In genomic region chr4:138110815-138111214, GRCh38 we compare ENCODE assay signal across 1 cellular context.
TF ChIP-seq lines count a peak whose summit lies in the region.

No MANE protein-coding gene starts in this region.

TF ChIP-seq in H1, 55 proteins besides CTCF, POLR2A, EP300 and RAD21:
- TF ChIP-seq, protein P1, sequence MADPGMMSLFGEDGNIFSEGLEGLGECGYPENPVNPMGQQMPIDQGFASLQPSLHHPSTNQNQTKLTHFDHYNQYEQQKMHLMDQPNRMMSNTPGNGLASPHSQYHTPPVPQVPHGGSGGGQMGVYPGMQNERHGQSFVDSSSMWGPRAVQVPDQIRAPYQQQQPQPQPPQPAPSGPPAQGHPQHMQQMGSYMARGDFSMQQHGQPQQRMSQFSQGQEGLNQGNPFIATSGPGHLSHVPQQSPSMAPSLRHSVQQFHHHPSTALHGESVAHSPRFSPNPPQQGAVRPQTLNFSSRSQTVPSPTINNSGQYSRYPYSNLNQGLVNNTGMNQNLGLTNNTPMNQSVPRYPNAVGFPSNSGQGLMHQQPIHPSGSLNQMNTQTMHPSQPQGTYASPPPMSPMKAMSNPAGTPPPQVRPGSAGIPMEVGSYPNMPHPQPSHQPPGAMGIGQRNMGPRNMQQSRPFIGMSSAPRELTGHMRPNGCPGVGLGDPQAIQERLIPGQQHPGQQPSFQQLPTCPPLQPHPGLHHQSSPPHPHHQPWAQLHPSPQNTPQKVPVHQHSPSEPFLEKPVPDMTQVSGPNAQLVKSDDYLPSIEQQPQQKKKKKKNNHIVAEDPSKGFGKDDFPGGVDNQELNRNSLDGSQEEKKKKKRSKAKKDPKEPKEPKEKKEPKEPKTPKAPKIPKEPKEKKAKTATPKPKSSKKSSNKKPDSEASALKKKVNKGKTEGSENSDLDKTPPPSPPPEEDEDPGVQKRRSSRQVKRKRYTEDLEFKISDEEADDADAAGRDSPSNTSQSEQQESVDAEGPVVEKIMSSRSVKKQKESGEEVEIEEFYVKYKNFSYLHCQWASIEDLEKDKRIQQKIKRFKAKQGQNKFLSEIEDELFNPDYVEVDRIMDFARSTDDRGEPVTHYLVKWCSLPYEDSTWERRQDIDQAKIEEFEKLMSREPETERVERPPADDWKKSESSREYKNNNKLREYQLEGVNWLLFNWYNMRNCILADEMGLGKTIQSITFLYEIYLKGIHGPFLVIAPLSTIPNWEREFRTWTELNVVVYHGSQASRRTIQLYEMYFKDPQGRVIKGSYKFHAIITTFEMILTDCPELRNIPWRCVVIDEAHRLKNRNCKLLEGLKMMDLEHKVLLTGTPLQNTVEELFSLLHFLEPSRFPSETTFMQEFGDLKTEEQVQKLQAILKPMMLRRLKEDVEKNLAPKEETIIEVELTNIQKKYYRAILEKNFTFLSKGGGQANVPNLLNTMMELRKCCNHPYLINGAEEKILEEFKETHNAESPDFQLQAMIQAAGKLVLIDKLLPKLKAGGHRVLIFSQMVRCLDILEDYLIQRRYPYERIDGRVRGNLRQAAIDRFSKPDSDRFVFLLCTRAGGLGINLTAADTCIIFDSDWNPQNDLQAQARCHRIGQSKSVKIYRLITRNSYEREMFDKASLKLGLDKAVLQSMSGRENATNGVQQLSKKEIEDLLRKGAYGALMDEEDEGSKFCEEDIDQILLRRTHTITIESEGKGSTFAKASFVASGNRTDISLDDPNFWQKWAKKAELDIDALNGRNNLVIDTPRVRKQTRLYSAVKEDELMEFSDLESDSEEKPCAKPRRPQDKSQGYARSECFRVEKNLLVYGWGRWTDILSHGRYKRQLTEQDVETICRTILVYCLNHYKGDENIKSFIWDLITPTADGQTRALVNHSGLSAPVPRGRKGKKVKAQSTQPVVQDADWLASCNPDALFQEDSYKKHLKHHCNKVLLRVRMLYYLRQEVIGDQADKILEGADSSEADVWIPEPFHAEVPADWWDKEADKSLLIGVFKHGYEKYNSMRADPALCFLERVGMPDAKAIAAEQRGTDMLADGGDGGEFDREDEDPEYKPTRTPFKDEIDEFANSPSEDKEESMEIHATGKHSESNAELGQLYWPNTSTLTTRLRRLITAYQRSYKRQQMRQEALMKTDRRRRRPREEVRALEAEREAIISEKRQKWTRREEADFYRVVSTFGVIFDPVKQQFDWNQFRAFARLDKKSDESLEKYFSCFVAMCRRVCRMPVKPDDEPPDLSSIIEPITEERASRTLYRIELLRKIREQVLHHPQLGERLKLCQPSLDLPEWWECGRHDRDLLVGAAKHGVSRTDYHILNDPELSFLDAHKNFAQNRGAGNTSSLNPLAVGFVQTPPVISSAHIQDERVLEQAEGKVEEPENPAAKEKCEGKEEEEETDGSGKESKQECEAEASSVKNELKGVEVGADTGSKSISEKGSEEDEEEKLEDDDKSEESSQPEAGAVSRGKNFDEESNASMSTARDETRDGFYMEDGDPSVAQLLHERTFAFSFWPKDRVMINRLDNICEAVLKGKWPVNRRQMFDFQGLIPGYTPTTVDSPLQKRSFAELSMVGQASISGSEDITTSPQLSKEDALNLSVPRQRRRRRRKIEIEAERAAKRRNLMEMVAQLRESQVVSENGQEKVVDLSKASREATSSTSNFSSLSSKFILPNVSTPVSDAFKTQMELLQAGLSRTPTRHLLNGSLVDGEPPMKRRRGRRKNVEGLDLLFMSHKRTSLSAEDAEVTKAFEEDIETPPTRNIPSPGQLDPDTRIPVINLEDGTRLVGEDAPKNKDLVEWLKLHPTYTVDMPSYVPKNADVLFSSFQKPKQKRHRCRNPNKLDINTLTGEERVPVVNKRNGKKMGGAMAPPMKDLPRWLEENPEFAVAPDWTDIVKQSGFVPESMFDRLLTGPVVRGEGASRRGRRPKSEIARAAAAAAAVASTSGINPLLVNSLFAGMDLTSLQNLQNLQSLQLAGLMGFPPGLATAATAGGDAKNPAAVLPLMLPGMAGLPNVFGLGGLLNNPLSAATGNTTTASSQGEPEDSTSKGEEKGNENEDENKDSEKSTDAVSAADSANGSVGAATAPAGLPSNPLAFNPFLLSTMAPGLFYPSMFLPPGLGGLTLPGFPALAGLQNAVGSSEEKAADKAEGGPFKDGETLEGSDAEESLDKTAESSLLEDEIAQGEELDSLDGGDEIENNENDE (IDR thresholded peaks at IDR 0.05; ENCODE audit: insufficient replicate concordance, low read length) = no peak
- TF ChIP-seq TEAD4 (IDR thresholded peaks at IDR 0.05; ENCODE audit: low read depth, low read length) = no peak
- TF ChIP-seq SP4 (IDR thresholded peaks at IDR 0.05; ENCODE audit: low read length) = no peak
- TF ChIP-seq BRCA1 (IDR thresholded peaks at IDR 0.05; ENCODE audit: low read depth, low read length) = no peak
- TF ChIP-seq, protein P2, sequence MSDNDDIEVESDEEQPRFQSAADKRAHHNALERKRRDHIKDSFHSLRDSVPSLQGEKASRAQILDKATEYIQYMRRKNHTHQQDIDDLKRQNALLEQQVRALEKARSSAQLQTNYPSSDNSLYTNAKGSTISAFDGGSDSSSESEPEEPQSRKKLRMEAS (IDR thresholded peaks at IDR 0.05) = no peak
- TF ChIP-seq KDM4A (IDR thresholded peaks at IDR 0.05; ENCODE audit: low read depth, low read length, severe bottlenecking) = no peak
- TF ChIP-seq, protein P3, sequence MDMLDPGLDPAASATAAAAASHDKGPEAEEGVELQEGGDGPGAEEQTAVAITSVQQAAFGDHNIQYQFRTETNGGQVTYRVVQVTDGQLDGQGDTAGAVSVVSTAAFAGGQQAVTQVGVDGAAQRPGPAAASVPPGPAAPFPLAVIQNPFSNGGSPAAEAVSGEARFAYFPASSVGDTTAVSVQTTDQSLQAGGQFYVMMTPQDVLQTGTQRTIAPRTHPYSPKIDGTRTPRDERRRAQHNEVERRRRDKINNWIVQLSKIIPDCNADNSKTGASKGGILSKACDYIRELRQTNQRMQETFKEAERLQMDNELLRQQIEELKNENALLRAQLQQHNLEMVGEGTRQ (IDR thresholded peaks at IDR 0.05; ENCODE audit: low read length) = no peak
- TF ChIP-seq SUZ12 (IDR thresholded peaks at IDR 0.05; ENCODE audit: low read length) = no peak
- TF ChIP-seq HDAC6 (IDR thresholded peaks at IDR 0.05; ENCODE audit: low read depth, low read length) = no peak
- TF ChIP-seq RBBP5 (IDR thresholded peaks at IDR 0.05; ENCODE audit: borderline replicate concordance, low read depth, low read length) = no peak
- TF ChIP-seq SAP30 (IDR thresholded peaks at IDR 0.05; ENCODE audit: insufficient read depth, insufficient replicate concordance, low read length) = no peak
- no peak for TF ChIP-seq ZNF274 (IDR thresholded peaks at IDR 0.05; ENCODE audit: borderline replicate concordance, extremely low read depth, low read length)
- TF ChIP-seq TAF1 (IDR thresholded peaks at IDR 0.05; ENCODE audit: low read depth, low read length) = no peak
- TF ChIP-seq, protein P4, sequence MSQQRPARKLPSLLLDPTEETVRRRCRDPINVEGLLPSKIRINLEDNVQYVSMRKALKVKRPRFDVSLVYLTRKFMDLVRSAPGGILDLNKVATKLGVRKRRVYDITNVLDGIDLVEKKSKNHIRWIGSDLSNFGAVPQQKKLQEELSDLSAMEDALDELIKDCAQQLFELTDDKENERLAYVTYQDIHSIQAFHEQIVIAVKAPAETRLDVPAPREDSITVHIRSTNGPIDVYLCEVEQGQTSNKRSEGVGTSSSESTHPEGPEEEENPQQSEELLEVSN (IDR thresholded peaks at IDR 0.05) = no peak
- no peak for TF ChIP-seq TBP (IDR thresholded peaks at IDR 0.05; ENCODE audit: low read depth, low read length)
- no peak for TF ChIP-seq ASH2L (IDR thresholded peaks at IDR 0.05; ENCODE audit: low read length)
- TF ChIP-seq RNF2 (IDR thresholded peaks at IDR 0.05; ENCODE audit: borderline replicate concordance, low read depth, low read length, missing control alignments, poor library complexity, severe bottlenecking) = no peak
